Comparison of ENCODE assay signal across 7 cellular contexts in genomic region chr16:75566889-75567255, GRCh38. TPM values are rescaled to one million over a fixed set of nuclear protein-coding genes. Genes with fewer than 3 reads are reported as not detected.
A peak's percentile ranks its signal among the peaks of the same experiment; 100 is the strongest.
DNase-seq lines count a peak whose midpoint lies in the region; ATAC-seq and TF ChIP-seq lines count a peak whose summit lies in the region.

No MANE protein-coding gene starts in this region.

- H3K4me3 Mint-ChIP-seq in activated T-cell treated with anti-CD3 and anti-CD28 coated beads, Interleukin-2, amount 50 U/mL, for 72 hours, result peak overlapping the region; percentile 87 to 98

- intact Hi-C loops in left ventricle myocardium superior (cut with micrococcal nuclease), result no loop called here
- intact Hi-C loops in posterior cingulate gyrus (cut with DNase I), result loop anchor here (5.0 kb wide), 1 partner anchor 195 kb away; no protein-coding TSS in a partner anchor

- no peaks in the 10 kb centered on the region for H3K36me3 Mint-ChIP-seq in activated T-cell treated with anti-CD3 and anti-CD28 coated beads, Interleukin-2, amount 50 U/mL, for 72 hours (ENCODE audit: insufficient read depth in 2 of 2)

- peaks cover 19% of the 10 kb centered on the region for H3K27me3 Mint-ChIP-seq in activated T-cell treated with anti-CD3 and anti-CD28 coated beads, Interleukin-2, amount 50 U/mL, for 72 hours (ENCODE audit: low read depth)

- DNase-seq in HL-60 (ENCODE audit: low read depth in 1 of 2, low spot score in 1 of 2) (no peak), left ventricle myocardium superior (peak; percentile 34), skeletal muscle cell (ENCODE audit: low read depth) (no peak), COLO829 (ENCODE audit: low spot score) (no peak), posterior cingulate gyrus (no peak)
- peak; percentile 21 to 38 for DNase-seq in activated T-cell treated with anti-CD3 and anti-CD28 coated beads, Interleukin-2, amount 50 U/mL, for 72 hours

- H3K27ac ChIP-seq in HL-60 (replicated peaks), result no peak overlapping the region

- TF ChIP-seq CTCF in HL-60 (IDR thresholded peaks at IDR 0.05; ENCODE audit: insufficient read depth, low read length), result no peak

- H3K4me3 ChIP-seq in HL-60 (replicated peaks; ENCODE audit: insufficient read depth, low read length), result peak overlapping the region; percentile 98
- peak overlapping the region; percentile 99 for H3K4me3 ChIP-seq in skeletal muscle cell (ENCODE audit: low read depth, low read length)

- peaks cover 47% of the 10 kb centered on the region for H3K4me1 Mint-ChIP-seq in activated T-cell treated with anti-CD3 and anti-CD28 coated beads, Interleukin-2, amount 50 U/mL, for 72 hours (ENCODE audit: low read depth)

- H3K27ac Mint-ChIP-seq in activated T-cell treated with anti-CD3 and anti-CD28 coated beads, Interleukin-2, amount 50 U/mL, for 72 hours, result no peak overlapping the region

- H3K9me3 Mint-ChIP-seq in activated T-cell treated with anti-CD3 and anti-CD28 coated beads, Interleukin-2, amount 50 U/mL, for 72 hours, result no peaks in the 10 kb centered on the region

- H3K27me3 ChIP-seq in HL-60 (ENCODE audit: insufficient read depth, poor library complexity, severe bottlenecking), result no peaks in the 10 kb centered on the region

- ATAC-seq in GM18909 (IDR thresholded peaks at IDR 0.05; ENCODE audit: poor library complexity, unreplicated experiment) (peak; percentile 6), left ventricle myocardium superior (peak; percentile 1)
- ATAC-seq in activated T-cell treated with anti-CD3 and anti-CD28 coated beads, Interleukin-2, amount 50 U/mL, for 72 hours (replicated peaks in 1 of 2), result peak; percentile 6 to 9

RNA-seq across cellular contexts. Expression of gene GABARAPL2, which starts 0.7 kb away (rescaled TPM):
- total RNA-seq in activated T-cell treated with anti-CD3 and anti-CD28 coated beads, Interleukin-2, amount 50 U/mL, for 72 hours, result 10 to 100 TPM; 64.4 to 77.3 TPM
- 245 TPM for total RNA-seq in left ventricle myocardium superior

RNA-seq across cellular contexts. Expression of gene TMEM231, which starts 10.8 kb away (rescaled TPM):
- total RNA-seq in activated T-cell treated with anti-CD3 and anti-CD28 coated beads, Interleukin-2, amount 50 U/mL, for 72 hours, result 1 to 10 TPM; 3.5 to 9.6 TPM
- 4.6 TPM for total RNA-seq in left ventricle myocardium superior

RNA-seq across cellular contexts. Expression of gene CHST5, which starts 31.0 kb away (rescaled TPM):
- under 1 TPM in 1 of 2 donors, not detected in 1; 0.82 TPM for total RNA-seq in activated T-cell treated with anti-CD3 and anti-CD28 coated beads, Interleukin-2, amount 50 U/mL, for 72 hours
- 0.07 TPM for total RNA-seq in left ventricle myocardium superior

RNA-seq across cellular contexts. Expression of gene ADAT1, which starts 56.2 kb away (rescaled TPM):
- total RNA-seq in activated T-cell treated with anti-CD3 and anti-CD28 coated beads, Interleukin-2, amount 50 U/mL, for 72 hours, result 10 to 100 TPM; 38.2 to 60.5 TPM
- 19.0 TPM for total RNA-seq in left ventricle myocardium superior

Comparison
In these comparisons a context has a peak if more than half of its experiments do, and no peak if none do; other contexts are left out.
1. DNase-seq: peak in activated T-cell treated with anti-CD3 and anti-CD28 coated beads, Interleukin-2, amount 50 U/mL, for 72 hours (2 of 2) and left ventricle myocardium superior (single experiment); none in HL-60 (0 of 2), skeletal muscle cell (single experiment), COLO829 (single experiment) and posterior cingulate gyrus (0 of 10).
2. Peak in every context shown above with its lines, with median percentiles within 50 percentile points of each other: ATAC-seq.